12 cellular contexts compared by ENCODE assay signal in genomic region chr16:1470543-1471251, GRCh38. TPM values are rescaled to one million over a fixed set of nuclear protein-coding genes. Genes with fewer than 3 reads are reported as not detected.
DNase-seq lines count a peak whose midpoint lies in the region; ATAC-seq and TF ChIP-seq lines count a peak whose summit lies in the region.
"Had no signal": no experiment of that assay in that cellular context is flagged by ENCODE, and none has a peak within 500 bp of the region (broad histone marks: within the 10 kb centered on the region; RNA-seq: fewer than 3 reads in every experiment).

No MANE protein-coding gene starts in this region.

- H3K27ac ChIP-seq in upper lobe of right lung, result peak overlapping the region; percentile 75
- H3K27ac ChIP-seq: epithelial cell of prostate, SK-N-MC had no signal

- POLR2A ChIA-PET in activated CD8-positive, alpha-beta T cell treated with anti-CD3 and anti-CD28 coated beads for 36 hours (lab: Charles Lee), result interaction anchor here (1.3 to 1.9 kb wide), 2 partner anchors 10 to 50 kb away, joined by 4 to 5 read pairs; partner anchors contain the start of gene UQCC4

- H3K9me3 ChIP-seq in upper lobe of right lung, result no peaks in the 10 kb centered on the region

- peaks cover 36% of the 10 kb centered on the region for H3K4me1 ChIP-seq in upper lobe of right lung

- peaks cover 4 to 14% of the 10 kb centered on the region in 2 donors for H3K4me1 Mint-ChIP-seq in natural killer cell treated with Interleukin-12 subunit alpha and Interleukin-12 subunit beta and Interleukin-15 and Interleukin-18, amount 100 ng/mL, for 72 hours (ENCODE audit: low read depth in 2 of 2)
- H3K4me1 Mint-ChIP-seq in natural killer cell, result peaks cover 15 to 48% of the 10 kb centered on the region in 2 donors
- peaks cover 35% of the 10 kb centered on the region for H3K4me1 Mint-ChIP-seq in activated CD8-positive, alpha-beta T cell treated with anti-CD3 and anti-CD28 coated beads for 36 hours (ENCODE audit: low read depth)

- no peak overlapping the region for H3K4me3 ChIP-seq in upper lobe of right lung
- H3K4me3 ChIP-seq: SK-N-MC had no signal

- H3K27me3 ChIP-seq in upper lobe of right lung, result no peaks in the 10 kb centered on the region

- TF ChIP-seq CTCF in natural killer cell (IDR thresholded peaks at IDR 0.05), result no peak
- TF ChIP-seq CTCF in activated CD8-positive, alpha-beta T cell treated with anti-CD3 and anti-CD28 coated beads for 36 hours (IDR thresholded peaks at IDR 0.05), result no peak
- TF ChIP-seq CTCF in upper lobe of right lung (IDR thresholded peaks at IDR 0.05), result no peak

- CTCF ChIA-PET in activated CD8-positive, alpha-beta T cell treated with anti-CD3 and anti-CD28 coated beads for 36 hours (lab: Charles Lee), result interaction anchor here (1.4 kb wide), 1 partner anchor 235 kb away, joined by 3 read pairs; the partner anchor contains the start of gene MAPK8IP3

- H3K36me3 Mint-ChIP-seq in natural killer cell treated with Interleukin-12 subunit alpha and Interleukin-12 subunit beta and Interleukin-15 and Interleukin-18, amount 100 ng/mL, for 72 hours, result no peaks in the 10 kb centered on the region
- H3K36me3 Mint-ChIP-seq in natural killer cell, result no peaks in the 10 kb centered on the region
- peaks cover 2% of the 10 kb centered on the region for H3K36me3 Mint-ChIP-seq in activated CD8-positive, alpha-beta T cell treated with anti-CD3 and anti-CD28 coated beads for 36 hours (ENCODE audit: low read depth)

- DNase-seq in natural killer cell treated with Interleukin-12 subunit alpha and Interleukin-12 subunit beta and Interleukin-15 and Interleukin-18, amount 100 ng/mL, for 72 hours (ENCODE audit: low spot score), result no peak
- DNase-seq in natural killer cell (no peak), kidney tubule cell (ENCODE audit: low spot score) (peak; percentile 53), upper lobe of right lung (peak; percentile 90), medulla oblongata (ENCODE audit: extremely low spot score) (no peak), NCI-H748 treated with DMSO at 0.1 percent for 48 hours (lab: John Stamatoyannopoulos, UW) (no peak)
- DNase-seq in activated CD8-positive, alpha-beta T cell treated with anti-CD3 and anti-CD28 coated beads for 36 hours, result no peak
- DNase-seq: CD8-positive, alpha-beta T cell; NCI-H1105 treated with DMSO at 0.1 percent for 48 hours had no signal

- H3K4me3 Mint-ChIP-seq in natural killer cell treated with Interleukin-12 subunit alpha and Interleukin-12 subunit beta and Interleukin-15 and Interleukin-18, amount 100 ng/mL, for 72 hours, result no peak overlapping the region
- H3K4me3 Mint-ChIP-seq in natural killer cell, result no peak overlapping the region
- no peak overlapping the region for H3K4me3 Mint-ChIP-seq in activated CD8-positive, alpha-beta T cell treated with anti-CD3 and anti-CD28 coated beads for 36 hours
- H3K4me3 Mint-ChIP-seq: CD8-positive, alpha-beta T cell had no signal

- intact Hi-C loops in natural killer cell (cut with micrococcal nuclease) (no loop called here), upper lobe of right lung (cut with DNase I) (no loop called here)
- intact Hi-C loops in activated CD8-positive, alpha-beta T cell treated with anti-CD3 and anti-CD28 coated beads for 36 hours (cut with micrococcal nuclease), result no loop called here

- ATAC-seq in natural killer cell treated with Interleukin-12 subunit alpha and Interleukin-12 subunit beta and Interleukin-15 and Interleukin-18, amount 100 ng/mL, for 72 hours, result no peak
- ATAC-seq in natural killer cell, result no peak
- no peak for ATAC-seq in activated CD8-positive, alpha-beta T cell treated with anti-CD3 and anti-CD28 coated beads for 36 hours
- peak; percentile 81 for ATAC-seq in upper lobe of right lung
- no peak for ATAC-seq in HG03039 (IDR thresholded peaks at IDR 0.05; ENCODE audit: unreplicated experiment)
- ATAC-seq: CD8-positive, alpha-beta T cell had no signal

- H3K27ac Mint-ChIP-seq in natural killer cell treated with Interleukin-12 subunit alpha and Interleukin-12 subunit beta and Interleukin-15 and Interleukin-18, amount 100 ng/mL, for 72 hours, result peak overlapping the region; percentile 44 to 59
- peak overlapping the region in 1 of 2 donors; percentile 79 for H3K27ac Mint-ChIP-seq in natural killer cell
- H3K27ac Mint-ChIP-seq in activated CD8-positive, alpha-beta T cell treated with anti-CD3 and anti-CD28 coated beads for 36 hours, result peak overlapping the region; percentile 10

- H3K9me3 Mint-ChIP-seq in natural killer cell treated with Interleukin-12 subunit alpha and Interleukin-12 subunit beta and Interleukin-15 and Interleukin-18, amount 100 ng/mL, for 72 hours, result no peaks in the 10 kb centered on the region
- H3K9me3 Mint-ChIP-seq in natural killer cell, result no peaks in the 10 kb centered on the region
- no peaks in the 10 kb centered on the region for H3K9me3 Mint-ChIP-seq in activated CD8-positive, alpha-beta T cell treated with anti-CD3 and anti-CD28 coated beads for 36 hours
- H3K9me3 Mint-ChIP-seq: CD8-positive, alpha-beta T cell had no signal

- no peaks in the 10 kb centered on the region for H3K27me3 Mint-ChIP-seq in natural killer cell treated with Interleukin-12 subunit alpha and Interleukin-12 subunit beta and Interleukin-15 and Interleukin-18, amount 100 ng/mL, for 72 hours
- H3K27me3 Mint-ChIP-seq in natural killer cell (ENCODE audit: low read depth in 2 of 2), result no peaks in the 10 kb centered on the region
- H3K27me3 Mint-ChIP-seq in activated CD8-positive, alpha-beta T cell treated with anti-CD3 and anti-CD28 coated beads for 36 hours, result no peaks in the 10 kb centered on the region

- no peaks in the 10 kb centered on the region for H3K36me3 ChIP-seq in upper lobe of right lung

RNA-seq across cellular contexts. Expression of gene CLCN7, which starts 4.1 kb away (rescaled TPM):
- total RNA-seq in natural killer cell treated with Interleukin-12 subunit alpha and Interleukin-12 subunit beta and Interleukin-15 and Interleukin-18, amount 100 ng/mL, for 72 hours, result 10 to 100 TPM; 52.2 to 73.5 TPM
- total RNA-seq in natural killer cell (100 to 1,000 TPM; 117 to 125 (median 118) TPM), upper lobe of right lung (138 TPM)
- 10 to 100 TPM; 35.5 to 36.8 TPM for total RNA-seq in activated CD8-positive, alpha-beta T cell treated with anti-CD3 and anti-CD28 coated beads for 36 hours

RNA-seq across cellular contexts. Expression of gene PTX4, which starts 18.0 kb away (rescaled TPM):
- under 1 TPM in 1 of 2 donors, not detected in 1; 0.39 TPM for total RNA-seq in natural killer cell treated with Interleukin-12 subunit alpha and Interleukin-12 subunit beta and Interleukin-15 and Interleukin-18, amount 100 ng/mL, for 72 hours
- under 1 TPM in 1 of 3 donors, not detected in 2; 0.31 TPM for total RNA-seq in natural killer cell
- total RNA-seq in activated CD8-positive, alpha-beta T cell treated with anti-CD3 and anti-CD28 coated beads for 36 hours, result not detected
- not detected for total RNA-seq in upper lobe of right lung
- total RNA-seq: CD8-positive, alpha-beta T cell had no signal

RNA-seq across cellular contexts. Expression of gene TELO2, which starts 22.5 kb away (rescaled TPM):
- 100 to 1,000 TPM in 1 of 2 donors, 10 to 100 TPM in 1; 55.5 to 156 TPM for total RNA-seq in natural killer cell treated with Interleukin-12 subunit alpha and Interleukin-12 subunit beta and Interleukin-15 and Interleukin-18, amount 100 ng/mL, for 72 hours
- total RNA-seq in natural killer cell (10 to 100 TPM; 45.5 to 50.0 (median 46.5) TPM), upper lobe of right lung (26.0 TPM)
- 10 to 100 TPM; 59.1 to 62.1 TPM for total RNA-seq in activated CD8-positive, alpha-beta T cell treated with anti-CD3 and anti-CD28 coated beads for 36 hours

RNA-seq across cellular contexts. Expression of gene CCDC154, which starts 26.3 kb away (rescaled TPM):
- total RNA-seq in natural killer cell treated with Interleukin-12 subunit alpha and Interleukin-12 subunit beta and Interleukin-15 and Interleukin-18, amount 100 ng/mL, for 72 hours, result 1 to 10 TPM in 1 of 2 donors, under 1 TPM in 1; 0.38 to 3.6 TPM
- total RNA-seq in natural killer cell, result 1 to 10 TPM in 2 of 3 donors, under 1 TPM in 1; 0.88 to 1.8 (median 1.6) TPM
- 1 to 10 TPM; 1.3 to 1.4 TPM for total RNA-seq in activated CD8-positive, alpha-beta T cell treated with anti-CD3 and anti-CD28 coated beads for 36 hours
- 4.1 TPM for total RNA-seq in upper lobe of right lung

RNA-seq across cellular contexts. Expression of gene PERCC1, which starts 39.8 kb away (rescaled TPM):
- total RNA-seq in natural killer cell treated with Interleukin-12 subunit alpha and Interleukin-12 subunit beta and Interleukin-15 and Interleukin-18, amount 100 ng/mL, for 72 hours, result 1 to 10 TPM in 1 of 2 donors, under 1 TPM in 1; 0.98 to 1.2 TPM
- total RNA-seq in natural killer cell (under 1 TPM; 0.68 to 0.96 (median 0.83) TPM), upper lobe of right lung (not detected)
- under 1 TPM in 1 of 2 experiments, not detected in 1; 0.29 TPM for total RNA-seq in activated CD8-positive, alpha-beta T cell treated with anti-CD3 and anti-CD28 coated beads for 36 hours

Comparison
In these comparisons a context has a peak if more than half of its experiments do, and no peak if none do; other contexts are left out.
1. DNase-seq: peak in kidney tubule cell (single experiment) and upper lobe of right lung (single experiment); none in natural killer cell treated with Interleukin-12 subunit alpha and Interleukin-12 subunit beta and Interleukin-15 and Interleukin-18, amount 100 ng/mL, for 72 hours (single experiment), natural killer cell (single experiment), activated CD8-positive, alpha-beta T cell treated with anti-CD3 and anti-CD28 coated beads for 36 hours (single experiment), medulla oblongata (single experiment) and NCI-H748 treated with DMSO at 0.1 percent for 48 hours (single experiment).